ENCODE assay signal across 1 cellular context in genomic region chr10:34609287-34609940, GRCh38.
TF ChIP-seq lines count a peak whose summit lies in the region.

No MANE protein-coding gene starts in this region.

TF ChIP-seq in GM23338, 12 proteins besides CTCF, POLR2A, EP300 and RAD21 (continued from another document):
- no peak for TF ChIP-seq ZNF462 (CRISPR knock-in tag; IDR thresholded peaks at IDR 0.05)
- no peak for TF ChIP-seq JUNB (IDR thresholded peaks at IDR 0.05; ENCODE audit: unreplicated experiment)
- TF ChIP-seq ETS1 (IDR thresholded peaks at IDR 0.05): no peak
- no peak for TF ChIP-seq ZNF114 (CRISPR knock-in tag; IDR thresholded peaks at IDR 0.05)
- no peak for TF ChIP-seq STAT1 (IDR thresholded peaks at IDR 0.05; ENCODE audit: unreplicated experiment)
- TF ChIP-seq CREB1 (CRISPR knock-in tag; IDR thresholded peaks at IDR 0.05; ENCODE audit: low read depth): no peak
- TF ChIP-seq ZNF331 (CRISPR knock-in tag; IDR thresholded peaks at IDR 0.05; ENCODE audit: low read depth): no peak
